Comparison of ENCODE assay signal across 15 cellular contexts in genomic region chr6:18153311-18153703, GRCh38. TPM values are rescaled to one million over a fixed set of nuclear protein-coding genes. Genes with fewer than 3 reads are reported as not detected.
DNase-seq lines count a peak whose midpoint lies in the region; ATAC-seq, FAIRE-seq and TF ChIP-seq lines count a peak whose summit lies in the region.
"Had no signal": no experiment of that assay in that cellular context is flagged by ENCODE, and none has a peak within 500 bp of the region (broad histone marks: within the 10 kb centered on the region; RNA-seq: fewer than 3 reads in every experiment).

No MANE protein-coding gene starts in this region.

- no peak for TF ChIP-seq RAD21 in SK-N-SH (IDR thresholded peaks at IDR 0.05; ENCODE audit: low read length)

- H2AFZ ChIP-seq in SK-N-SH (ENCODE audit: low read depth) = no peak overlapping the region

- intact Hi-C loops in kidney (cut with DNase I) = no loop called here

- H3K9me3 ChIP-seq in SK-N-SH (no peaks in the 10 kb centered on the region), kidney (ENCODE audit: control insufficient read depth in 1 of 2, low read length in 2 of 2) (no peaks in the 10 kb centered on the region)
- H3K9me3 ChIP-seq: esophagus squamous epithelium had no signal

- TF ChIP-seq CTCF in SK-N-SH (IDR thresholded peaks at IDR 0.05) (no peak), kidney (IDR thresholded peaks at IDR 0.05; ENCODE audit: borderline replicate concordance, extremely low read depth, insufficient read depth) (no peak)

- no peaks in the 10 kb centered on the region for H3K27me3 ChIP-seq in SK-N-SH (ENCODE audit: insufficient read depth)
- H3K27me3 ChIP-seq: esophagus squamous epithelium had no signal

- peaks cover 34% of the 10 kb centered on the region for H3K4me1 Mint-ChIP-seq in activated naive CD8-positive, alpha-beta T cell treated with anti-CD3 and anti-CD28 coated beads, Interleukin-2, amount 50 U/mL, for 24 hours
- peaks cover 24% of the 10 kb centered on the region for H3K4me1 Mint-ChIP-seq in stimulated activated effector memory CD8-positive, alpha-beta T cell treated with anti-CD3 and anti-CD28 coated beads, Interleukin-12 subunit alpha, Interleukin-12 subunit beta, amount 100 ng/mL, for 72 hours

- TF ChIP-seq EP300 in SK-N-SH (IDR thresholded peaks at IDR 0.05; ENCODE audit: borderline replicate concordance in 1 of 2, low read depth in 1 of 2, low read length in 1 of 2) = no peak

- H3K79me2 ChIP-seq in SK-N-SH (ENCODE audit: insufficient read depth) = peaks cover 8% of the 10 kb centered on the region; the same call in 1 of the 2 replicates

- H3K36me3 ChIP-seq in SK-N-SH (replicated peaks in 1 of 2; ENCODE audit: control insufficient read depth in 1 of 2, insufficient read depth in 2 of 2, low read length in 1 of 2) (peaks cover 0 to 2% of the 10 kb centered on the region in 2 experiments), kidney (ENCODE audit: control insufficient read depth in 1 of 2, insufficient read depth in 2 of 2, low read length in 2 of 2) (peaks cover 0 to 3% of the 10 kb centered on the region in 2 donors)

- no peak for FAIRE-seq in kidney (lab: Jason Lieb, UNC)

- peak overlapping the region; percentile 24 for H3K4me3 Mint-ChIP-seq in activated naive CD8-positive, alpha-beta T cell treated with anti-CD3 and anti-CD28 coated beads, Interleukin-2, amount 50 U/mL, for 24 hours
- H3K4me3 Mint-ChIP-seq in stimulated activated effector memory CD8-positive, alpha-beta T cell treated with anti-CD3 and anti-CD28 coated beads, Interleukin-12 subunit alpha, Interleukin-12 subunit beta, amount 100 ng/mL, for 72 hours = peak overlapping the region; percentile 95
- H3K4me3 Mint-ChIP-seq: activated CD4-positive, alpha-beta T cell treated with anti-CD3 and anti-CD28 coated beads, Interleukin-2, amount 10 ng/mL, durations not matched to agents 24 days and 14 days; T-helper 1 cell treated with Interleukin-12 subunit alpha and Interleukin-12 subunit beta and Interleukin-4 antibody, amounts not matched to agents 30 μg/mL and 1 μg/mL, for 36 hours had no signal

- DNase-seq in SK-N-SH (no peak), kidney (no peak)
- DNase-seq in activated naive CD8-positive, alpha-beta T cell treated with anti-CD3 and anti-CD28 coated beads, Interleukin-2, amount 50 U/mL, for 24 hours = no peak
- DNase-seq in stimulated activated effector memory CD8-positive, alpha-beta T cell treated with anti-CD3 and anti-CD28 coated beads, Interleukin-12 subunit alpha, Interleukin-12 subunit beta, amount 100 ng/mL, for 72 hours (ENCODE audit: low spot score in 2 of 2) = no peak
- DNase-seq in stimulated activated CD4-positive, alpha-beta T cell treated with anti-CD3 and anti-CD28 coated beads, Interleukin-2, amount 100 ng/mL, for 48 hours = no peak
- DNase-seq: 8988T; activated CD4-positive, alpha-beta T cell treated with anti-CD3 and anti-CD28 coated beads, Interleukin-2, amount 10 ng/mL, durations not matched to agents 24 days and 14 days; cerebellar nuclear complex; esophagus squamous epithelium; GOT3; NCI-H1092 had no signal

- H3K27ac ChIP-seq in SK-N-SH (ENCODE audit: low read depth in 2 of 2, low read length in 1 of 2) = peak overlapping the region in 1 of 2 experiments; percentile 6; a peak in 1 of 4 replicates
- H3K27ac ChIP-seq in kidney (ENCODE audit: low read depth in 2 of 2, low read length in 2 of 2) = peak overlapping the region; percentile 63 to 71

- ATAC-seq in SK-N-SH treated with all-trans-retinoic acid at 6 μM for 48 hours = no peak
- no peak for ATAC-seq in activated naive CD8-positive, alpha-beta T cell treated with anti-CD3 and anti-CD28 coated beads, Interleukin-2, amount 50 U/mL, for 24 hours
- no peak for ATAC-seq in stimulated activated effector memory CD8-positive, alpha-beta T cell treated with anti-CD3 and anti-CD28 coated beads, Interleukin-12 subunit alpha, Interleukin-12 subunit beta, amount 100 ng/mL, for 72 hours
- no peak for ATAC-seq in HG02973 (IDR thresholded peaks at IDR 0.05; ENCODE audit: unreplicated experiment)
- ATAC-seq in GM21526 (IDR thresholded peaks at IDR 0.05; ENCODE audit: low FRiP score, unreplicated experiment) = no peak

- H3K9me3 Mint-ChIP-seq in activated naive CD8-positive, alpha-beta T cell treated with anti-CD3 and anti-CD28 coated beads, Interleukin-2, amount 50 U/mL, for 24 hours = no peaks in the 10 kb centered on the region
- no peaks in the 10 kb centered on the region for H3K9me3 Mint-ChIP-seq in stimulated activated effector memory CD8-positive, alpha-beta T cell treated with anti-CD3 and anti-CD28 coated beads, Interleukin-12 subunit alpha, Interleukin-12 subunit beta, amount 100 ng/mL, for 72 hours
- H3K9me3 Mint-ChIP-seq: T-helper 1 cell treated with Interleukin-12 subunit alpha and Interleukin-12 subunit beta and Interleukin-4 antibody, amounts not matched to agents 30 μg/mL and 1 μg/mL, for 36 hours had no signal

- H3K9ac ChIP-seq in SK-N-SH = no peak overlapping the region; the same call in 1 of the 2 replicates
- H3K9ac ChIP-seq in kidney (ENCODE audit: low read length in 2 of 2) = peak overlapping the region in 1 of 2 donors; percentile 89

- H3K4me1 ChIP-seq in SK-N-SH (ENCODE audit: control insufficient read depth in 1 of 2, insufficient read depth in 2 of 2, low read depth in 1 of 2, low read length in 1 of 2) = peaks cover 15 to 19% of the 10 kb centered on the region in 2 experiments; a peak in 3 of 4 replicates
- peaks cover 8% of the 10 kb centered on the region in 2 donors for H3K4me1 ChIP-seq in kidney (ENCODE audit: control insufficient read depth in 1 of 2, insufficient read depth in 1 of 2, low read depth in 1 of 2, low read length in 2 of 2)

- H4K20me1 ChIP-seq in SK-N-SH (ENCODE audit: insufficient read depth) = no peaks in the 10 kb centered on the region

- H3K27ac Mint-ChIP-seq in activated naive CD8-positive, alpha-beta T cell treated with anti-CD3 and anti-CD28 coated beads, Interleukin-2, amount 50 U/mL, for 24 hours = peak overlapping the region; percentile 41
- H3K27ac Mint-ChIP-seq in stimulated activated effector memory CD8-positive, alpha-beta T cell treated with anti-CD3 and anti-CD28 coated beads, Interleukin-12 subunit alpha, Interleukin-12 subunit beta, amount 100 ng/mL, for 72 hours = peak overlapping the region; percentile 80
- H3K27ac Mint-ChIP-seq: activated CD4-positive, alpha-beta T cell treated with anti-CD3 and anti-CD28 coated beads, Interleukin-2, amount 10 ng/mL, durations not matched to agents 24 days and 14 days; T-helper 1 cell treated with Interleukin-12 subunit alpha and Interleukin-12 subunit beta and Interleukin-4 antibody, amounts not matched to agents 30 μg/mL and 1 μg/mL, for 36 hours had no signal

- no peak overlapping the region for H3K4me3 ChIP-seq in SK-N-SH (ENCODE audit: low read depth in 2 of 2, low read length in 1 of 2)
- peak overlapping the region; percentile 95 to 99 for H3K4me3 ChIP-seq in kidney (ENCODE audit: low read length in 2 of 2)

- POLR2A ChIA-PET in SK-N-SH (lab: Yijun Ruan, JAX) = no interaction called here

- H3K36me3 Mint-ChIP-seq in activated naive CD8-positive, alpha-beta T cell treated with anti-CD3 and anti-CD28 coated beads, Interleukin-2, amount 50 U/mL, for 24 hours (ENCODE audit: low read depth) = peaks cover 7% of the 10 kb centered on the region
- peaks cover 19% of the 10 kb centered on the region for H3K36me3 Mint-ChIP-seq in stimulated activated effector memory CD8-positive, alpha-beta T cell treated with anti-CD3 and anti-CD28 coated beads, Interleukin-12 subunit alpha, Interleukin-12 subunit beta, amount 100 ng/mL, for 72 hours

- CTCF ChIA-PET in SK-N-SH (lab: Yijun Ruan, JAX) = no interaction called here

- peaks cover 20% of the 10 kb centered on the region for H3F3A ChIP-seq in SK-N-SH (replicated peaks; ENCODE audit: insufficient read depth)

- H3K27me3 Mint-ChIP-seq in activated naive CD8-positive, alpha-beta T cell treated with anti-CD3 and anti-CD28 coated beads, Interleukin-2, amount 50 U/mL, for 24 hours = no peaks in the 10 kb centered on the region

- H3K9me2 ChIP-seq in SK-N-SH = no peaks in the 10 kb centered on the region

- peak overlapping the region; percentile 89 for H3K4me2 ChIP-seq in SK-N-SH

TF ChIP-seq in SK-N-SH, 30 proteins besides CTCF, POLR2A, EP300 and RAD21 (continues in another document):
- no peak for TF ChIP-seq RCOR1 (IDR thresholded peaks at IDR 0.05; ENCODE audit: low read length)
- TF ChIP-seq GABPA (IDR thresholded peaks at IDR 0.05; ENCODE audit: low read depth) = no peak
- no peak for TF ChIP-seq USF2 (IDR thresholded peaks at IDR 0.05; ENCODE audit: borderline replicate concordance, low read depth, low read length)

TF ChIP-seq in SK-N-SH treated with all-trans-retinoic acid at 6 μM for 48 hours, 23 proteins besides CTCF, POLR2A, EP300 and RAD21:
- TF ChIP-seq BACH2 (CRISPR knock-in tag; IDR thresholded peaks at IDR 0.05; ENCODE audit: borderline replicate concordance) (no peak), ARNTL (CRISPR knock-in tag; IDR thresholded peaks at IDR 0.05; ENCODE audit: borderline replicate concordance, low read depth) (no peak), ZC3H10 (CRISPR knock-in tag; IDR thresholded peaks at IDR 0.05) (no peak)

RNA-seq across cellular contexts. Expression of gene TPMT, which starts 1.6 kb away (rescaled TPM):
- polyA plus RNA-seq in SK-N-SH (2012; rRNA removed) = 8.1 and 10.9 TPM in 2 replicates
- polyA plus RNA-seq in SK-N-SH (2012; cell fraction: cytosol; rRNA removed) = 13.9 and 15.4 TPM in 2 replicates
- polyA plus RNA-seq in SK-N-SH (2012; cell fraction: nucleus; rRNA removed) = 2.9 and 5.2 TPM in 2 replicates
- total RNA-seq in kidney = 21.8 TPM
- 67.8 TPM for polyA plus RNA-seq in kidney (ENCODE audit: insufficient read depth, low read depth, low replicate concordance)

RNA-seq across cellular contexts. Expression of gene KDM1B, which starts 1.9 kb away (rescaled TPM):
- 9.4 and 11.7 TPM in 2 replicates for polyA plus RNA-seq in SK-N-SH (2012; rRNA removed)
- 11.9 and 12.8 TPM in 2 replicates for polyA plus RNA-seq in SK-N-SH (2012; cell fraction: cytosol; rRNA removed)
- polyA plus RNA-seq in SK-N-SH (2012; cell fraction: nucleus; rRNA removed) = 5.9 and 7.3 TPM in 2 replicates
- 20.5 TPM for total RNA-seq in kidney
- polyA plus RNA-seq in kidney (ENCODE audit: insufficient read depth, low read depth, low replicate concordance) = 3.9 TPM

RNA-seq across cellular contexts. Expression of gene NHLRC1, which starts 30.8 kb away (rescaled TPM):
- polyA plus RNA-seq in SK-N-SH (2012; rRNA removed) (0.15 and 0.29 TPM in 2 replicates), kidney (ENCODE audit: insufficient read depth, low read depth, low replicate concordance) (1.8 TPM)
- polyA plus RNA-seq in SK-N-SH (2012; cell fraction: cytosol; rRNA removed) = 0.19 and 0.25 TPM in 2 replicates
- 0.18 and 0.19 TPM in 2 replicates for polyA plus RNA-seq in SK-N-SH (2012; cell fraction: nucleus; rRNA removed)
- total RNA-seq in kidney = 2.0 TPM

Comparison
In these comparisons a context has a peak if more than half of its experiments do, and no peak if none do; other contexts are left out.
1. H3K4me3 ChIP-seq: peak in kidney (2 of 2); none in SK-N-SH (0 of 2).